Comparison of ENCODE assay signal across 9 cellular contexts in the genomic region with DNA sequence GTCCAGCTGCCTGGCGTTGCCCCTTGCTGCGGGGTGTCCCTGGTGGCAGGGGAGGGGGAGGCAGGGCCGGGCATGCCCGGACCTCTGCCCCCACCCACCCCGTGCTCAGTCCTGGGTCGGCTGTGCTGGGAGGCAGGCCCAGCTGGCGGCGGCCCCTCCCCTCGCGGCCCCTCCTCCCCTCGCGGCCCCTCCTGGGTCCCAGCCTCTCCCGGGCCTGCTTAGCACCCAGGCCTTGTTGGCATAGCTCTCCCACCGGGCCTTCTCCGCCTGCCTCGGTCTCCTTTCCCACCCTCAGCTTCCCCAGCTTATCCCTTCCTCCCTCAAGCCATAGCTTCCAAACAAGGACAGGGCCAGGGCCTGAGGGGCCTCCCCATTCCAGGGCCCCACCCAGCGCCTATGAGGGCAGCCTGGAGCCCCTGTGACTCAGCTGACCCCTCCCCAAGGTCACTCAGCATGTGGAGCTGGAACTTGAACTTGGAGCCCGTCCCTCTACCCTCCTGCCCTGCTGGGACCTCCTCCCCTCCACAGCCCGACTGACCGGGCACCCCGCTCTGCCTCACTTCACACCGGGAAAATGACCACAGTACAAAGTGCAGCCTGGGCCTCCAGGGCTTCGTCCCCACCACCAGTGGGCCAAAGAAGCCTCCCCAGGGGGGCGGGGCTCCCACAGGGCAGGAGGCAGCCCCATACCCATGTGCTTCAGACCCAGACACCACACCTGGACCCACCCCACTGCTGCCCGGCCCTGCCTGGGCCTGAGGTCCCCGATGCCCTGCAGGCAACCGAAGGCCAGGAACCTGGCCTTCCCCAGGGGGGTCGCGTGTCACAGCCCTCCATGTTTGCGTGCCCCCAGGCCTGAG. TPM values are rescaled to one million over a fixed set of nuclear protein-coding genes. Genes with fewer than 3 reads are reported as not detected.
DNase-seq lines count a peak whose midpoint lies in the region; ATAC-seq, FAIRE-seq and TF ChIP-seq lines count a peak whose summit lies in the region.
"Had no signal": no experiment of that assay in that cellular context is flagged by ENCODE, and none has a peak within 500 bp of the region (broad histone marks: within the 10 kb centered on the region; RNA-seq: fewer than 3 reads in every experiment).

No MANE protein-coding gene starts in this region.

- no peaks in the 10 kb centered on the region for H3K9me3 ChIP-seq in lower lobe of right lung
- H3K9me3 ChIP-seq: BE2C had no signal

- H3K4me3 ChIP-seq in dorsolateral prefrontal cortex, result peak overlapping the region in 54 of 59 donors; percentile 25 to 65 (median 47)
- peak overlapping the region; percentile 66 for H3K4me3 ChIP-seq in lower lobe of right lung

- no peak for FAIRE-seq in urothelium cell line (lab: Jason Lieb, UNC)

- peak overlapping the region in 19 of 59 donors; percentile 1 to 84 (median 45) for H3K27ac ChIP-seq in dorsolateral prefrontal cortex
- H3K27ac ChIP-seq in lower lobe of right lung, result peak overlapping the region; percentile 66

- H3K27me3 ChIP-seq in dorsolateral prefrontal cortex (peaks cover 0 to 13% (median 0%) of the 10 kb centered on the region in 45 donors), lower lobe of right lung (ENCODE audit: low read depth) (peaks cover 49% of the 10 kb centered on the region)

- H3K36me3 ChIP-seq in lower lobe of right lung, result peaks cover 8% of the 10 kb centered on the region
- H3K36me3 ChIP-seq: BE2C had no signal

- intact Hi-C loops in dorsolateral prefrontal cortex (cut with DNase I), result no loop called here
- intact Hi-C loops in lower lobe of right lung (cut with DNase I), result no loop called here

- DNase-seq in NCI-H2171 treated with DMSO at 0.1 percent for 48 hours (lab: John Stamatoyannopoulos, UW), result peak; percentile 26
- no peak for DNase-seq in NCI-H2171 (lab: John Stamatoyannopoulos, UW)
- no peak for DNase-seq in dorsolateral prefrontal cortex
- peak; percentile 71 for DNase-seq in lower lobe of right lung
- DNase-seq in urothelium cell line (ENCODE audit: low spot score), result peak; percentile 79
- no peak for DNase-seq in KG1 (lab: John Stamatoyannopoulos, UW)
- DNase-seq in NCI-H510A treated with DMSO at 0.1 percent for 48 hours (lab: John Stamatoyannopoulos, UW), result no peak
- no peak for DNase-seq in putamen (ENCODE audit: low spot score)
- DNase-seq: BE2C had no signal

- peaks cover 64% of the 10 kb centered on the region for H3K4me1 ChIP-seq in lower lobe of right lung
- H3K4me1 ChIP-seq: BE2C had no signal

- TF ChIP-seq CTCF in dorsolateral prefrontal cortex (IDR thresholded peaks at IDR 0.05 in 54 of 56, conservative IDR thresholded peaks at IDR 0.05 in 2 of 56; ENCODE audit: low read depth in 1 of 56, partially characterized antibody in 56 of 56) (peak in 1 of 56 donors; percentile 8), lower lobe of right lung (IDR thresholded peaks at IDR 0.05) (no peak)

- ATAC-seq in lower lobe of right lung, result peak; percentile 46 to 58

RNA-seq across cellular contexts. Expression of gene EPS8L2, which starts 1.2 kb away (rescaled TPM):
- total RNA-seq in dorsolateral prefrontal cortex, result 10 to 100 TPM; 10.3 to 57.6 (median 18.1) TPM
- 156 TPM for total RNA-seq in lower lobe of right lung

RNA-seq across cellular contexts. Expression of gene TMEM80, which starts 11.6 kb away (rescaled TPM):
- total RNA-seq in dorsolateral prefrontal cortex (10 to 100 TPM; 14.5 to 48.6 (median 27.2) TPM), lower lobe of right lung (33.9 TPM)

RNA-seq across cellular contexts. Expression of gene DEAF1, which starts 12.2 kb away (rescaled TPM):
- total RNA-seq in dorsolateral prefrontal cortex (100 to 1,000 TPM in 119 of 120 experiments, 10 to 100 TPM in 1; 72.0 to 250 (median 144) TPM), lower lobe of right lung (32.0 TPM)

RNA-seq across cellular contexts. Expression of gene TALDO1, which starts 40.1 kb away (rescaled TPM):
- total RNA-seq in dorsolateral prefrontal cortex, result 100 to 1,000 TPM in 96 of 120 experiments, 10 to 100 TPM in 24; 58.9 to 258 (median 114) TPM
- total RNA-seq in lower lobe of right lung, result 218 TPM

Comparison
In these comparisons a context has a peak if more than half of its experiments do, and no peak if none do; other contexts are left out.
1. DNase-seq: peak in NCI-H2171 treated with DMSO at 0.1 percent for 48 hours (single experiment), lower lobe of right lung (single experiment) and urothelium cell line (single experiment); none in NCI-H2171 (single experiment), dorsolateral prefrontal cortex (0 of 10), KG1 (single experiment), NCI-H510A treated with DMSO at 0.1 percent for 48 hours (single experiment) and putamen (single experiment).